3 cellular contexts compared by ENCODE assay signal in the genomic region with DNA sequence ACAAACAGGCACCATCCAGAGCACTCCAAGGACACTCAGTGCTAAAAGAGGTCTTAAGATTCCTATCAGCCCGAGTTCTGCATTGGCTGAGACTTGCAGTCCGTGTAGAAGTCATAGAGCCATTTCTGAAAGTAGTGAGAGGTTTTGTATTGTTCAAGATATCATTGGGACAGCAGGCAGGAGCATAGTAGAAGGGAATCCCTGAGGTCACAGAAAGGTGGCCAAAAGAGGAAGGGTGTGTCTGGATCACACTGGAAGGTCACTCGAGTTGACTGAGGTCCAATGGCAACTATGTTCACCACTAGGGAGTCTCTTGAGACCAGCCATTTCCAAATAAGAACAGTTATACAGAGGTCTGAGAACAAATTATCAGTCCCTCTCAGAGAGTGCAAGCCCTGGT.
"Had no signal": no experiment of that assay in that cellular context is flagged by ENCODE, and none has a peak within 500 bp of the region (broad histone marks: within the 10 kb centered on the region; RNA-seq: fewer than 3 reads in every experiment).

No MANE protein-coding gene starts in this region.

- DNase-seq: GDM1, GF-D8 had no signal

- H3K4me3 ChIP-seq: GM12878 had no signal

- ATAC-seq: GM12878 had no signal
